21 cellular contexts compared by ENCODE assay signal in the genomic region with DNA sequence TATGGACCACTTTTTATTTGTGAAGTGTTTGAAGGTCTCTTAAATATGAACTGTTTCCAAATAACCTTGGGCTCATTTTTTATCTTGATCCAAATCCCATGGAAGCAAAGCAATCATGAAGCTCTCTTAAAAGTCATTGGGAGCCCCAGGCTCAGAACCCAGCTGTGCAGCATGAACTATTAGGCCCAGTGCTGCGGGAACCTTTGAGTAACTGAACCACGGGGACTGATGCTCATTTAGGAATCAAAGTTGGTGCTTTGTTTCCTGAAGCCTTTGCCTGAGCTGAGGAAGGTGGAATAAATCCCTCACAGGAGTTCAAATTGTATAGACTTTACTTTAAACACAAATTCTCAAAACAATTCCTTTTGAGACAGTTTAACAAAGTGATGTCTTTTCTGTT.
"Had no signal": no experiment of that assay in that cellular context is flagged by ENCODE, and none has a peak within 500 bp of the region (broad histone marks: within the 10 kb centered on the region; RNA-seq: fewer than 3 reads in every experiment).

No MANE protein-coding gene starts in this region.

- H3K36me3 Mint-ChIP-seq: activated CD8-positive, alpha-beta memory T cell treated with anti-CD3 and anti-CD28 coated beads, Interleukin-2, amount 10 ng/mL, durations not matched to agents 7 days and 5 days; activated naive CD4-positive, alpha-beta T cell treated with anti-CD3 and anti-CD28 coated beads, Interleukin-2, amount 10 ng/mL, durations not matched to agents 7 days and 5 days; natural killer cell treated with Interleukin-12 subunit alpha and Interleukin-12 subunit beta and Interleukin-15 and Interleukin-18, amount 100 ng/mL, for 72 hours had no signal

- H3K27me3 ChIP-seq: cardiac muscle cell, sigmoid colon, upper lobe of left lung had no signal

- H3K4me1 ChIP-seq: sigmoid colon, upper lobe of left lung had no signal

- H3K27ac Mint-ChIP-seq: activated CD4-positive, alpha-beta T cell treated with anti-CD3 and anti-CD28 coated beads, Interleukin-2, amount 10 ng/mL, durations not matched to agents 7 days and 5 days; activated CD8-positive, alpha-beta memory T cell treated with anti-CD3 and anti-CD28 coated beads, Interleukin-2, amount 10 ng/mL, durations not matched to agents 7 days and 5 days; activated CD8-positive, alpha-beta T cell treated with anti-CD3 and anti-CD28 coated beads for 36 hours; activated naive CD4-positive, alpha-beta T cell treated with anti-CD3 and anti-CD28 coated beads, Interleukin-2, amount 10 ng/mL, durations not matched to agents 7 days and 5 days; natural killer cell treated with Interleukin-12 subunit alpha and Interleukin-12 subunit beta and Interleukin-15 and Interleukin-18, amount 100 ng/mL, for 72 hours had no signal

- H3K4me1 Mint-ChIP-seq: activated CD4-positive, alpha-beta T cell treated with anti-CD3 and anti-CD28 coated beads, Interleukin-2, amount 10 ng/mL, durations not matched to agents 7 days and 5 days; activated CD8-positive, alpha-beta memory T cell treated with anti-CD3 and anti-CD28 coated beads, Interleukin-2, amount 10 ng/mL, durations not matched to agents 7 days and 5 days had no signal

- ATAC-seq: activated CD4-positive, CD25-positive, alpha-beta regulatory T cell treated with anti-CD3 and anti-CD28 coated beads, Interleukin-2, amount 50 U/mL, for 24 hours; activated CD8-positive, alpha-beta memory T cell treated with anti-CD3 and anti-CD28 coated beads, Interleukin-2, amount 10 ng/mL, durations not matched to agents 7 days and 5 days; activated CD8-positive, alpha-beta T cell treated with anti-CD3 and anti-CD28 coated beads for 36 hours; esophagus mucosa; left ventricle myocardium superior; natural killer cell treated with Interleukin-12 subunit alpha and Interleukin-12 subunit beta and Interleukin-15 and Interleukin-18, amount 100 ng/mL, for 72 hours had no signal

- H3K27ac ChIP-seq: cardiac muscle cell, sigmoid colon, upper lobe of left lung had no signal

- H3K36me3 ChIP-seq: cardiac muscle cell, sigmoid colon, upper lobe of left lung had no signal

- DNase-seq: activated CD4-positive, alpha-beta T cell treated with anti-CD3 and anti-CD28 coated beads, Interleukin-2, amount 10 ng/mL, durations not matched to agents 7 days and 5 days; activated CD8-positive, alpha-beta memory T cell treated with anti-CD3 and anti-CD28 coated beads, Interleukin-2, amount 10 ng/mL, durations not matched to agents 7 days and 5 days; activated CD8-positive, alpha-beta T cell treated with anti-CD3 and anti-CD28 coated beads for 36 hours; activated effector memory CD4-positive, alpha-beta T cell treated with anti-CD3 and anti-CD28 coated beads, Interleukin-2, amount 50 U/mL, for 16 hours; activated naive CD4-positive, alpha-beta T cell treated with anti-CD3 and anti-CD28 coated beads, Interleukin-2, amount 10 ng/mL, durations not matched to agents 7 days and 5 days; activated T-cell treated with anti-CD3 and anti-CD28 coated beads for 4 hours; effector memory CD4-positive, alpha-beta T cell; foreskin melanocyte; left ventricle myocardium superior; mammary epithelial cell; occipital lobe; sigmoid colon; stimulated activated CD4-positive, alpha-beta T cell treated with anti-CD3 and anti-CD28 coated beads, Interleukin-15, amount 100 ng/mL, for 24 hours; stimulated activated CD8-positive, alpha-beta memory T cell treated with anti-CD3 and anti-CD28 coated beads, Interleukin-4, amount 100 ng/mL, for 48 hours; stimulated activated naive CD4-positive, alpha-beta T cell; upper lobe of left lung had no signal

- H3K4me3 ChIP-seq: cardiac muscle cell, sigmoid colon, smooth muscle cell, upper lobe of left lung had no signal

- H3K9me3 ChIP-seq: sigmoid colon, upper lobe of left lung had no signal

- H3K4me3 Mint-ChIP-seq: activated CD4-positive, alpha-beta T cell treated with anti-CD3 and anti-CD28 coated beads, Interleukin-2, amount 10 ng/mL, durations not matched to agents 7 days and 5 days; activated CD8-positive, alpha-beta memory T cell treated with anti-CD3 and anti-CD28 coated beads, Interleukin-2, amount 10 ng/mL, durations not matched to agents 7 days and 5 days; activated CD8-positive, alpha-beta T cell treated with anti-CD3 and anti-CD28 coated beads for 36 hours; activated naive CD4-positive, alpha-beta T cell treated with anti-CD3 and anti-CD28 coated beads, Interleukin-2, amount 10 ng/mL, durations not matched to agents 7 days and 5 days; natural killer cell treated with Interleukin-12 subunit alpha and Interleukin-12 subunit beta and Interleukin-15 and Interleukin-18, amount 100 ng/mL, for 72 hours had no signal

- H3K9me3 Mint-ChIP-seq: activated CD4-positive, alpha-beta T cell treated with anti-CD3 and anti-CD28 coated beads, Interleukin-2, amount 10 ng/mL, durations not matched to agents 7 days and 5 days; activated CD8-positive, alpha-beta T cell treated with anti-CD3 and anti-CD28 coated beads for 36 hours; activated naive CD4-positive, alpha-beta T cell treated with anti-CD3 and anti-CD28 coated beads, Interleukin-2, amount 10 ng/mL, durations not matched to agents 7 days and 5 days had no signal

- H3K4me2 ChIP-seq: smooth muscle cell had no signal
